In genomic region chr12:124567673-124568373, GRCh38 we compare ENCODE assay signal across 8 cellular contexts. TPM values are rescaled to one million over a fixed set of nuclear protein-coding genes. Genes with fewer than 3 reads are reported as not detected.
DNase-seq lines count a peak whose midpoint lies in the region; TF ChIP-seq lines count a peak whose summit lies in the region.

No MANE protein-coding gene starts in this region.

- H3K4me3 ChIP-seq in GM23248 (peak overlapping the region; percentile 56), LNCaP clone FGC (ENCODE audit: low read depth, low read length) (peak overlapping the region; percentile 42), foreskin fibroblast (ENCODE audit: low read depth in 1 of 2, low read length in 2 of 2) (peak overlapping the region; percentile 19 to 31), neural progenitor cell (peak overlapping the region; percentile 60), stomach smooth muscle (ENCODE audit: low read length in 2 of 2) (peak overlapping the region; percentile 51 to 59)

- no peak for TF ChIP-seq CTCF in LNCaP clone FGC (IDR thresholded peaks at IDR 0.05; ENCODE audit: control insufficient read depth, extremely low read depth, insufficient read depth)
- no peak for TF ChIP-seq CTCF in foreskin fibroblast (IDR thresholded peaks at IDR 0.05; ENCODE audit: low read depth, low read length)
- no peak for TF ChIP-seq CTCF in neural progenitor cell (IDR thresholded peaks at IDR 0.05)

- H3K27ac ChIP-seq in GM23248 (peak overlapping the region; percentile 86), neural progenitor cell (no peak overlapping the region), stomach smooth muscle (ENCODE audit: low read length) (peak overlapping the region; percentile 90)

- H3K4me3 Mint-ChIP-seq in neural progenitor cell: peak overlapping the region; percentile 90

- in situ Hi-C loops in GM23248 (cut with MboI): loop anchor here (5.0 kb wide), 1 partner anchor 199 kb away; no protein-coding TSS in a partner anchor

- H3K79me2 ChIP-seq in GM23248 (ENCODE audit: insufficient read depth): peaks cover 42% of the 10 kb centered on the region
- peaks cover 44% of the 10 kb centered on the region for H3K79me2 ChIP-seq in neural progenitor cell (ENCODE audit: low read depth)

- H3K36me3 ChIP-seq in GM23248 (ENCODE audit: low read depth) (no peaks in the 10 kb centered on the region), neural progenitor cell (no peaks in the 10 kb centered on the region), stomach smooth muscle (ENCODE audit: control insufficient read depth in 2 of 2, insufficient read depth in 2 of 2, low read length in 2 of 2) (no peaks in the 10 kb centered on the region)

- H3K4me2 ChIP-seq in GM23248 (ENCODE audit: unreplicated experiment): peak overlapping the region; percentile 76
- peak overlapping the region; percentile 100 for H3K4me2 ChIP-seq in neural progenitor cell

- H3K4me1 ChIP-seq in GM23248 (ENCODE audit: insufficient read depth) (peaks cover 12% of the 10 kb centered on the region), neural progenitor cell (peaks cover 38% of the 10 kb centered on the region), stomach smooth muscle (ENCODE audit: control insufficient read depth, insufficient read depth, low read length) (peaks cover 48% of the 10 kb centered on the region)

- H3K4me1 Mint-ChIP-seq in neural progenitor cell: peaks cover 37% of the 10 kb centered on the region

- no peaks in the 10 kb centered on the region for H3K27me3 ChIP-seq in GM23248 (replicated peaks; ENCODE audit: insufficient read depth)
- no peaks in the 10 kb centered on the region for H3K27me3 ChIP-seq in neural progenitor cell
- H3K27me3 ChIP-seq in stomach smooth muscle (ENCODE audit: control insufficient read depth in 1 of 2, insufficient read depth in 2 of 2, low read length in 2 of 2): no peaks in the 10 kb centered on the region

- H2AFZ ChIP-seq in GM23248 (peak overlapping the region; percentile 77), neural progenitor cell (replicated peaks) (peak overlapping the region; percentile 81)

- H4K20me1 ChIP-seq in GM23248 (ENCODE audit: insufficient read depth) (no peaks in the 10 kb centered on the region), neural progenitor cell (ENCODE audit: low read depth) (peaks cover 40% of the 10 kb centered on the region)

- peak overlapping the region; percentile 78 for H3K9ac ChIP-seq in GM23248
- H3K9ac ChIP-seq in neural progenitor cell: no peak overlapping the region
- H3K9ac ChIP-seq in stomach smooth muscle (ENCODE audit: low read length in 2 of 2): peak overlapping the region; percentile 36 to 65

- DNase-seq in DMS79 treated with DMSO at 0.1 percent for 48 hours (lab: John Stamatoyannopoulos, UW) (peak; percentile 95), GM23248 (peak; percentile 95), LNCaP clone FGC (ENCODE audit: low read depth) (peak; percentile 79), SIG-M5 (lab: John Stamatoyannopoulos, UW) (peak; percentile 55), foreskin fibroblast (peak; percentile 97 to 98), neural progenitor cell (ENCODE audit: low spot score) (no peak)
- DNase-seq in activated gamma-delta T cell treated with anti-CD3 and anti-CD28 coated beads, Interleukin-2, amount 50 U/mL, for 16 hours (ENCODE audit: low read depth): peak; percentile 60

- 3 to 4% methylated on average over 25 to 35 of the region's 50 CpGs for WGBS in GM23248 (ENCODE audit: low coverage in 1 of 2, low lambda C conversion rate in 2 of 2, missing lambda C conversion rate in 2 of 2), 2 experiments

- no peaks in the 10 kb centered on the region for H3K36me3 Mint-ChIP-seq in neural progenitor cell

- H3K9me3 Mint-ChIP-seq in neural progenitor cell: no peaks in the 10 kb centered on the region

- H3K9me2 ChIP-seq in GM23248 (ENCODE audit: insufficient read depth): no peaks in the 10 kb centered on the region

- peak overlapping the region; percentile 95 for H3K27ac Mint-ChIP-seq in neural progenitor cell

- H3F3A ChIP-seq in GM23248 (ENCODE audit: insufficient read depth): no peaks in the 10 kb centered on the region
- H3F3A ChIP-seq in neural progenitor cell (ENCODE audit: low read depth): peaks cover 61% of the 10 kb centered on the region

- no peaks in the 10 kb centered on the region for H3K9me3 ChIP-seq in GM23248 (ENCODE audit: low read depth)
- H3K9me3 ChIP-seq in neural progenitor cell (ENCODE audit: low read depth): no peaks in the 10 kb centered on the region
- no peaks in the 10 kb centered on the region for H3K9me3 ChIP-seq in stomach smooth muscle (ENCODE audit: control insufficient read depth in 2 of 2, low read length in 2 of 2)

- H3K27me3 Mint-ChIP-seq in neural progenitor cell (ENCODE audit: insufficient read depth, low read depth): no peaks in the 10 kb centered on the region

RNA-seq across cellular contexts. Expression of gene NCOR2, which starts 0.4 kb away (rescaled TPM):
- total RNA-seq in GM23248 (2014; rRNA removed; shearing (Covaris generic)): 37.7 and 66.0 TPM in 2 replicates
- polyA plus RNA-seq in GM23248 (2016; fragmentation: Nextera tagmentation; extraction: Ambion mirVana): 40.8 and 43.5 TPM in 2 replicates
- 14.3 and 18.0 TPM in 2 replicates for total RNA-seq in neural progenitor cell (ENCODE audit: low replicate concordance)
